In genomic region chr2:119460076-119460475, GRCh38 we compare ENCODE assay signal across 21 cellular contexts. TPM values are rescaled to one million over a fixed set of nuclear protein-coding genes. Genes with fewer than 3 reads are reported as not detected.
A peak's percentile ranks its signal among the peaks of the same experiment; 100 is the strongest.
DNase-seq lines count a peak whose midpoint lies in the region; FAIRE-seq and TF ChIP-seq lines count a peak whose summit lies in the region.
"Had no signal": no experiment of that assay in that cellular context is flagged by ENCODE, and none has a peak within 500 bp of the region (broad histone marks: within the 10 kb centered on the region; RNA-seq: fewer than 3 reads in every experiment).

No MANE protein-coding gene starts in this region.

- no peak overlapping the region for H2AFZ ChIP-seq in osteoblast (ENCODE audit: low read length)
- H2AFZ ChIP-seq: GM23338 had no signal

- H4K20me1 ChIP-seq in osteoblast (ENCODE audit: insufficient read depth, low read length): no peaks in the 10 kb centered on the region
- H4K20me1 ChIP-seq: BLaER1 treated with 17β-estradiol and CSF1 and Interleukin-3, amounts not matched to agents 10 nM and 100 nM had no signal

- H3K4me3 ChIP-seq in bronchial epithelial cell (ENCODE audit: low read depth, low read length) (no peak overlapping the region), osteoblast (ENCODE audit: insufficient read depth, low read length) (no peak overlapping the region)
- H3K4me3 ChIP-seq: BLaER1 treated with 17β-estradiol and CSF1 and Interleukin-3, amounts not matched to agents 10 nM and 100 nM; GM12878; GM23338 had no signal

- H3K27ac ChIP-seq in epithelial cell of prostate (no peak overlapping the region), osteoblast (ENCODE audit: low read depth, low read length) (no peak overlapping the region)
- H3K27ac ChIP-seq: BLaER1 treated with 17β-estradiol and CSF1 and Interleukin-3, amounts not matched to agents 10 nM and 100 nM; HL-60 had no signal

- TF ChIP-seq CTCF in bronchial epithelial cell (IDR thresholded peaks at IDR 0.05; ENCODE audit: insufficient read depth, low read length, severe bottlenecking) (no peak), osteoblast (IDR thresholded peaks at IDR 0.05; ENCODE audit: extremely low read depth, low read depth, low read length) (no peak)

- H3K27me3 ChIP-seq in bronchial epithelial cell (ENCODE audit: control insufficient read depth, insufficient read depth, low read length) (no peaks in the 10 kb centered on the region), osteoblast (ENCODE audit: insufficient read depth, low read length) (peaks cover 5% of the 10 kb centered on the region)
- H3K27me3 ChIP-seq: BLaER1 treated with 17β-estradiol and CSF1 and Interleukin-3, amounts not matched to agents 10 nM and 100 nM had no signal

- no peak for FAIRE-seq in bronchial epithelial cell (lab: Jason Lieb, UNC)
- FAIRE-seq: GM12878, GM19239 had no signal

- peaks cover 11% of the 10 kb centered on the region for H3K4me1 ChIP-seq in osteoblast (ENCODE audit: insufficient read depth, low read length)

- DNase-seq in bronchial epithelial cell (ENCODE audit: low read depth) (peak; percentile 42), epithelial cell of prostate (ENCODE audit: low read depth, low spot score) (peak; percentile 51), iris pigment epithelial cell (ENCODE audit: low read depth) (peak; percentile 30), osteoblast (ENCODE audit: insufficient read length, low spot score, missing footprints) (peak; percentile 58), SKM-1 (lab: John Stamatoyannopoulos, UW; ENCODE audit: unreplicated experiment) (no peak), NCI-H2196 (lab: John Stamatoyannopoulos, UW; ENCODE audit: unreplicated experiment) (no peak), posterior cingulate gyrus (no peak)
- DNase-seq: Calu3; CD8-positive, alpha-beta T cell; DMS 273 treated with DMSO at 0.1 percent for 48 hours; DMS53; DND-41; EL; H7; HFFc6 had no signal

- intact Hi-C loops in posterior cingulate gyrus (cut with DNase I): no loop called here

- no peaks in the 10 kb centered on the region for H3K9me3 ChIP-seq in osteoblast (ENCODE audit: low read depth, low read length)
- H3K9me3 ChIP-seq: BLaER1 treated with 17β-estradiol and CSF1 and Interleukin-3, amounts not matched to agents 10 nM and 100 nM had no signal

- H3K79me2 ChIP-seq in osteoblast (ENCODE audit: insufficient read depth, low read length): no peaks in the 10 kb centered on the region

- H3K36me3 ChIP-seq in bronchial epithelial cell (ENCODE audit: control insufficient read depth, insufficient read depth, low read length) (no peaks in the 10 kb centered on the region), osteoblast (ENCODE audit: insufficient read depth, low read length) (no peaks in the 10 kb centered on the region)
- H3K36me3 ChIP-seq: BLaER1 treated with 17β-estradiol and CSF1 and Interleukin-3, amounts not matched to agents 10 nM and 100 nM had no signal

- no peak overlapping the region for H3K4me2 ChIP-seq in osteoblast (ENCODE audit: insufficient read depth, low read length)
- H3K4me2 ChIP-seq: BLaER1 treated with 17β-estradiol and CSF1 and Interleukin-3, amounts not matched to agents 10 nM and 100 nM; GM23338 had no signal

RNA-seq across cellular contexts. Expression of gene TMEM37, which starts 28.4 kb away (rescaled TPM):
- total RNA-seq in bronchial epithelial cell: 0.26 TPM in 1 of 2 replicates, not detected in the other
- total RNA-seq in osteoblast: 1.1 and 1.2 TPM in 2 replicates
- total RNA-seq: B cell; CD8-positive, alpha-beta T cell; HFFc6 had no signal

Comparison
In these comparisons a context has a peak if more than half of its experiments do, and no peak if none do; other contexts are left out.
1. DNase-seq: peak in bronchial epithelial cell (single experiment), epithelial cell of prostate (single experiment), iris pigment epithelial cell (single experiment) and osteoblast (single experiment); none in SKM-1 (single experiment), NCI-H2196 (single experiment) and posterior cingulate gyrus (0 of 10).